In the genomic region with DNA sequence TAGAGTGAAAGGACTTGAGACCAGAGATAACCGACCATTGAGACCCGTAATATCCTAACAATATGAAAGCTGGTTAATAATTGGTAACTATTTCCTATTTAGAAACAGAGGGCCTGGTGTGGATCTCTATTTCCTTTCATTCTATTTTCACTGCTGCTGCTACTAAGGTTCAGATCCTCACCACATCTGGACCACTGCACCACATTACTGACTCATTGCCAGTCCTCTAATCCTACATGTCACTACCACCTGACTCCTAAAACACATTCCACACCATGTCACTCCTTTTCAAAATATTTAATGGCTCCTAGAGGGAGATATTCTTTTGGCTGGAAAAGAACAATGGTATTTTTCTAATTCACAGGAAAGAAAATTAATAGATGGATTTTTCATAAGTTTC, we compare ENCODE assay signal across 13 cellular contexts. TPM values are rescaled to one million over a fixed set of nuclear protein-coding genes. Genes with fewer than 3 reads are reported as not detected.
DNase-seq lines count a peak whose midpoint lies in the region; TF ChIP-seq lines count a peak whose summit lies in the region.
"Had no signal": no experiment of that assay in that cellular context is flagged by ENCODE, and none has a peak within 500 bp of the region (broad histone marks: within the 10 kb centered on the region; RNA-seq: fewer than 3 reads in every experiment).

No MANE protein-coding gene starts in this region.

- in situ Hi-C loops in GM23248 (cut with MboI): no loop called here

- no peaks in the 10 kb centered on the region for H3K9me2 ChIP-seq in GM23248 (ENCODE audit: insufficient read depth)

- H3K9ac ChIP-seq in GM23248: no peak overlapping the region

- H3K4me1 ChIP-seq in GM23248 (ENCODE audit: insufficient read depth) (peaks cover 41% of the 10 kb centered on the region), BE2C (no peaks in the 10 kb centered on the region)

- H2AFZ ChIP-seq in GM23248: no peak overlapping the region

- no peak for TF ChIP-seq CTCF in BE2C (IDR thresholded peaks at IDR 0.05; ENCODE audit: low read depth, low read length)

- no peaks in the 10 kb centered on the region for H3K27me3 ChIP-seq in GM23248 (replicated peaks; ENCODE audit: insufficient read depth)
- H3K27me3 ChIP-seq in H7 (ENCODE audit: control insufficient read depth, insufficient read depth, low read length): no peaks in the 10 kb centered on the region
- H3K27me3 ChIP-seq in BE2C: no peaks in the 10 kb centered on the region
- H3K27me3 ChIP-seq: esophagus squamous epithelium had no signal

- H3K4me3 ChIP-seq in GM23248 (no peak overlapping the region), H7 (ENCODE audit: insufficient read depth, low read depth, low read length) (no peak overlapping the region), BE2C (ENCODE audit: low read depth, low read length) (no peak overlapping the region)
- H3K4me3 ChIP-seq: esophagus squamous epithelium, thoracic aorta had no signal

- WGBS in GM23248 (ENCODE audit: low coverage in 1 of 2, low lambda C conversion rate in 2 of 2, missing lambda C conversion rate in 2 of 2), 2 experiments: 81 to 88% methylated on average over 2 of the region's 2 CpGs

- H3F3A ChIP-seq in GM23248 (ENCODE audit: insufficient read depth): peaks cover 24% of the 10 kb centered on the region

- no peak overlapping the region for H3K27ac ChIP-seq in GM23248
- H3K27ac ChIP-seq: thoracic aorta had no signal

- no peaks in the 10 kb centered on the region for H3K79me2 ChIP-seq in GM23248 (ENCODE audit: insufficient read depth)

- H3K36me3 ChIP-seq in GM23248 (ENCODE audit: low read depth) (no peaks in the 10 kb centered on the region), H7 (replicated peaks; ENCODE audit: control insufficient read depth, insufficient read depth, low read length) (no peaks in the 10 kb centered on the region), BE2C (no peaks in the 10 kb centered on the region)
- H3K36me3 ChIP-seq: esophagus squamous epithelium, thoracic aorta had no signal

- no peaks in the 10 kb centered on the region for H3K9me3 ChIP-seq in GM23248 (ENCODE audit: low read depth)
- no peaks in the 10 kb centered on the region for H3K9me3 ChIP-seq in BE2C
- H3K9me3 ChIP-seq: esophagus squamous epithelium, thoracic aorta had no signal

- no peaks in the 10 kb centered on the region for H4K20me1 ChIP-seq in GM23248 (ENCODE audit: insufficient read depth)

- DNase-seq in AG08395 (ENCODE audit: low spot score) (peak; percentile 58), GM23248 (peak; percentile 49), RPMI7951 (ENCODE audit: low read depth) (peak; percentile 58), iris pigment epithelial cell (ENCODE audit: low read depth) (peak; percentile 39), islet precursor cell (no peak), H7 (no peak), NCI-H524 treated with DMSO at 0.1 percent for 48 hours (lab: John Stamatoyannopoulos, UW) (no peak), BE2C (no peak)
- DNase-seq: DMS 273 treated with DMSO at 0.1 percent for 48 hours, esophagus squamous epithelium, mesenchymal stem cell, T-helper 1 cell had no signal

- H3K4me2 ChIP-seq in GM23248 (ENCODE audit: unreplicated experiment): no peak overlapping the region

RNA-seq across cellular contexts. Expression of a gene that starts 6.4 kb away (rescaled TPM):
- total RNA-seq in GM23248 (2014; rRNA removed; shearing (Covaris generic)): 4.2 and 18.5 TPM in 2 replicates
- polyA plus RNA-seq in GM23248 (2016; fragmentation: Nextera tagmentation; extraction: Ambion mirVana): 4.0 and 6.8 TPM in 2 replicates
- total RNA-seq in RPMI7951 (2014; rRNA removed; shearing (Covaris generic)): 6.4 and 8.3 TPM in 2 replicates
- 25.0 and 28.4 TPM in 2 replicates for total RNA-seq in H7 (2014; rRNA removed; shearing (Covaris generic))
- polyA plus RNA-seq in BE2C (2012; ENCODE audit: insufficient read depth, insufficient read length, low read depth): 11.6 TPM

RNA-seq across cellular contexts. Expression of a gene that starts 56.5 kb away (rescaled TPM):
- total RNA-seq in GM23248 (2014; rRNA removed; shearing (Covaris generic)): 0.32 TPM in 1 of 2 replicates, not detected in the other
- polyA plus RNA-seq in GM23248 (2016; fragmentation: Nextera tagmentation; extraction: Ambion mirVana): 0.39 and 0.44 TPM in 2 replicates
- not detected in 2 replicates for total RNA-seq in RPMI7951 (2014; rRNA removed; shearing (Covaris generic))
- total RNA-seq in H7 (2014; rRNA removed; shearing (Covaris generic)): 2.0 and 2.8 TPM in 2 replicates
- polyA plus RNA-seq in BE2C (2012; ENCODE audit: insufficient read depth, insufficient read length, low read depth): not detected

Comparison
In these comparisons a context has a peak if more than half of its experiments do, and no peak if none do; other contexts are left out.
1. DNase-seq: peak in AG08395 (single experiment), GM23248 (single experiment), RPMI7951 (single experiment) and iris pigment epithelial cell (single experiment); none in islet precursor cell (single experiment), H7 (single experiment), NCI-H524 treated with DMSO at 0.1 percent for 48 hours (single experiment) and BE2C (single experiment).